ENCODE assay signal across 17 cellular contexts in the genomic region with DNA sequence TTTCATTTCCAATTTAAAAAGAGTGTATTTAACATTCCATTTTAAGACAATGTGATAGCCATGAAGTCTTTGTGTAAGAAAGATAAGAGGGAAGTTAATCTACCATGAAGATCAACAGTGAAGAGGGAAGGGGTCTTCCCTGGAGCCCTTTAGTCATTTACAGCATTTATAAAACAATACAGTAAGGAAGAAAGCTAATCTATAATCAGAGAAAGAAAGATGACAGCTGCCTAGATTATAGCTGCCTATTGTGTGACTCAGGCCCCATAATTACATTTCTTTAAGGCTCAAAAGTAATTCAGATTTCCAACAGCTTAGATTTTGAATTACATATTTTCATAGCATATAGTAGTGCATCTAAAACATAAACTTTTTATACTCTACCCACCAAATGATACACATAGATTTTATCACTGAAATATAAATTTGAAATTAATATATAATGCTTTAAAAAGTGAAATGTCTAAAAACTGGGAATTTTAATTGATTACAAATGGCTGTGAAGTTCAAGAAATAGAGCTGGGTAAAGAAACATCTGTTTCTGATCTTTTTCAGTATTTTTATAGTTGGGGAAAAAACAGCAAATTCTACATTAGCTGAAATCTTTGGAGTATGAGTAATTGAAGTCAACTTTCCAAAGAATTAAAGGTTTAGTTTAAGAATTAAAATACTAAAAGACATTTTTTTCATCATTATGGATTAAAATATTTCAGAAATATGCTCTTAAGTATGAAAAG.
DNase-seq lines count a peak whose midpoint lies in the region; TF ChIP-seq lines count a peak whose summit lies in the region.
"Had no signal": no experiment of that assay in that cellular context is flagged by ENCODE, and none has a peak within 500 bp of the region (broad histone marks: within the 10 kb centered on the region; RNA-seq: fewer than 3 reads in every experiment).

No MANE protein-coding gene starts in this region.

- H3K36me3 ChIP-seq in BJ (ENCODE audit: control insufficient read depth, insufficient read depth, low read length) = peaks cover 4% of the 10 kb centered on the region; the same call in 1 of the 2 replicates
- no peaks in the 10 kb centered on the region for H3K36me3 ChIP-seq in mesendoderm (ENCODE audit: control insufficient read depth, insufficient read depth, low read length)

- peak; percentile 37 for DNase-seq in BJ (ENCODE audit: low read depth)
- peak; percentile 24 for DNase-seq in LHCN-M2 (ENCODE audit: low read depth)
- DNase-seq in mesendoderm = peak; percentile 57
- no peak for DNase-seq in A172 (ENCODE audit: low spot score)
- DNase-seq in NCI-H128 (lab: John Stamatoyannopoulos, UW; ENCODE audit: unreplicated experiment) = no peak
- no peak for DNase-seq in GM10266 (ENCODE audit: extremely low spot score)
- DNase-seq in stimulated activated CD4-positive, alpha-beta T cell treated with anti-CD3 and anti-CD28 coated beads, Interleukin-12 subunit alpha, Interleukin-12 subunit beta, amount 100 ng/mL, for 4 hours = no peak
- DNase-seq: activated naive CD4-positive, alpha-beta T cell treated with Interleukin-2 at 50 U/mL for 16 hours; CD4-positive, CD25-positive, alpha-beta regulatory T cell; central memory CD4-positive, alpha-beta T cell; head of caudate nucleus; MG63; psoas muscle; testis had no signal

- H3K36me3 Mint-ChIP-seq in brain = peaks cover 82% of the 10 kb centered on the region

- H3K23ac ChIP-seq in mesendoderm (ENCODE audit: low read length) = no peak overlapping the region

- H3K9ac ChIP-seq in mesendoderm (ENCODE audit: low read length) = no peak overlapping the region

- no peak overlapping the region for H2BK120ac ChIP-seq in mesendoderm (ENCODE audit: low read depth, low read length)

- H3K27me3 ChIP-seq in BJ (ENCODE audit: control insufficient read depth, insufficient read depth, low read length) (no peaks in the 10 kb centered on the region), mesendoderm (ENCODE audit: insufficient read depth, low read length, poor library complexity) (no peaks in the 10 kb centered on the region)
- H3K27me3 ChIP-seq: MG63, testis had no signal

- peaks cover 1% of the 10 kb centered on the region for H3K79me1 ChIP-seq in mesendoderm (ENCODE audit: low read length)

- H3K4ac ChIP-seq in mesendoderm (ENCODE audit: low read depth, low read length) = no peak overlapping the region

- H3K4me2 ChIP-seq in mesendoderm (ENCODE audit: low read length) = no peak overlapping the region

- peaks cover 17 to 29% (median 17%) of the 10 kb centered on the region in 5 experiments for H3K9me3 Mint-ChIP-seq in brain

- no peak overlapping the region for H3K56ac ChIP-seq in mesendoderm (ENCODE audit: low read length)

- no peak overlapping the region for H2BK5ac ChIP-seq in mesendoderm (ENCODE audit: low read length)

- H3K4me3 ChIP-seq in BJ (ENCODE audit: low read depth, low read length) (no peak overlapping the region), mesendoderm (ENCODE audit: low read length) (no peak overlapping the region)
- H3K4me3 ChIP-seq: MG63, psoas muscle, testis had no signal

- H4K8ac ChIP-seq in mesendoderm (ENCODE audit: low read depth, low read length) = no peak overlapping the region

- H3K18ac ChIP-seq in mesendoderm (ENCODE audit: low read length) = no peak overlapping the region

- no peaks in the 10 kb centered on the region for H3K27me3 Mint-ChIP-seq in brain
- H3K27me3 Mint-ChIP-seq: CD4-positive, CD25-positive, alpha-beta regulatory T cell had no signal

- no peak overlapping the region for H3K27ac ChIP-seq in mesendoderm (ENCODE audit: low read depth, low read length)
- H3K27ac ChIP-seq: epithelial cell of prostate, psoas muscle, testis, VCaP had no signal

- POLR2A ChIA-PET in BJ (lab: Charles Lee) = no interaction called here

- no peak overlapping the region for H3K4me3 Mint-ChIP-seq in brain
- H3K4me3 Mint-ChIP-seq: CD4-positive, CD25-positive, alpha-beta regulatory T cell had no signal

- TF ChIP-seq CTCF in BJ (IDR thresholded peaks at IDR 0.05; ENCODE audit: insufficient read depth, low read depth, low read length) (no peak), brain (conservative IDR thresholded peaks at IDR 0.05) (no peak), GM10266 (IDR thresholded peaks at IDR 0.05; ENCODE audit: control insufficient read depth, insufficient read depth, low read depth, missing control alignments) (no peak)

- H3K4me1 Mint-ChIP-seq in brain = peaks cover 16% of the 10 kb centered on the region

- H3K4me1 ChIP-seq in mesendoderm (ENCODE audit: control insufficient read depth, low read depth, low read length) = no peaks in the 10 kb centered on the region
- H3K4me1 ChIP-seq: testis had no signal

- CTCF ChIA-PET in BJ (lab: Yijun Ruan, JAX) = interaction anchor here (0.7 to 1.1 kb wide), 2 partner anchors 86 to 114 kb away, joined by 4 read pairs; no protein-coding TSS in a partner anchor

- H3K27ac Mint-ChIP-seq in brain = peak overlapping the region in 3 of 5 experiments; percentile 6 to 28 (median 22)

- no peak overlapping the region for H4K5ac ChIP-seq in mesendoderm (ENCODE audit: low read length)

- H2BK15ac ChIP-seq in mesendoderm (replicated peaks; ENCODE audit: low read depth) = no peak overlapping the region

- no peak overlapping the region for H2AK5ac ChIP-seq in mesendoderm (ENCODE audit: low read length)

- H3K79me2 ChIP-seq in mesendoderm (ENCODE audit: control insufficient read depth, insufficient read depth, low read length) = no peaks in the 10 kb centered on the region

Comparison
In these comparisons a context has a peak if more than half of its experiments do, and no peak if none do; other contexts are left out.
1. DNase-seq: peak in BJ (single experiment), LHCN-M2 (single experiment) and mesendoderm (single experiment); none in A172 (single experiment), NCI-H128 (single experiment), GM10266 (single experiment) and stimulated activated CD4-positive, alpha-beta T cell treated with anti-CD3 and anti-CD28 coated beads, Interleukin-12 subunit alpha, Interleukin-12 subunit beta, amount 100 ng/mL, for 4 hours (single experiment).